ENCODE assay signal across 19 cellular contexts in the genomic region with DNA sequence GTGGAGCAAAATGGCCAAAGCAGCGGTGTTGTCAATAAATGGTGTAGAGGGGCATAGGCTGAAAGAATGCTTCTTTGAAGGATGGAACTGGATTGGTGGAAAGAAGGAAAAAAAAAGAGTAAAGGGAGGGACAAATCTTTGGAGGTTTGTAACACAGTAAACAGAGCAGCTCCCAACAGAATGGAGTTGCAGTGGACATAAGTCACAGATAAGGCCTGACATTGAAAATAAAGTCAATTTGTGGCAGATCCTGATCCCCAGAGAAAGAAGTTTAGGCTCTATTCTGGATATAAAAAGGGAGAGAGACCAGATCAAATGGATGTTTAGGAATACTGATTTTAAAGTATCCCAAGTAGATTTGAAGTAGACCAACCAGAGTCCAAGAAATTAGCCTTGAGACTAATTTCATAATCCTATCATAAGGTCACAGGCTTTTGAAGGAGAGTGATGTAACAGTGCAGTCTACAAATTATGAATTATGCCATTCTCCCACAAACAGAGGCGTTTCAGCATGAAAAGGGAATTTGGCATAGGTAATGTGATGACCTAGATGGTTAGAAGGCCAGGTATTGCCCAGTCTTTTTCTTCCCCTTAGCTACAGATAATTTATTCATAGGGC.
"Had no signal": no experiment of that assay in that cellular context is flagged by ENCODE, and none has a peak within 500 bp of the region (broad histone marks: within the 10 kb centered on the region; RNA-seq: fewer than 3 reads in every experiment).

No MANE protein-coding gene starts in this region.

- H3K36me3 ChIP-seq: prostate gland, thoracic aorta had no signal

- H3K4me3 Mint-ChIP-seq: endodermal cell; immature natural killer cell; natural killer cell; stimulated activated effector memory CD8-positive, alpha-beta T cell treated with anti-CD3 and anti-CD28 coated beads, Interleukin-12 subunit alpha, Interleukin-12 subunit beta, amount 100 ng/mL, for 72 hours had no signal

- H3K27ac Mint-ChIP-seq: endodermal cell; immature natural killer cell; natural killer cell; stimulated activated effector memory CD8-positive, alpha-beta T cell treated with anti-CD3 and anti-CD28 coated beads, Interleukin-12 subunit alpha, Interleukin-12 subunit beta, amount 100 ng/mL, for 72 hours had no signal

- H3K9me3 Mint-ChIP-seq: endodermal cell; natural killer cell; stimulated activated effector memory CD8-positive, alpha-beta T cell treated with anti-CD3 and anti-CD28 coated beads, Interleukin-12 subunit alpha, Interleukin-12 subunit beta, amount 100 ng/mL, for 72 hours had no signal

- H3K9me3 ChIP-seq: prostate gland, thoracic aorta had no signal

- ATAC-seq: foreskin keratinocyte; left colon; natural killer cell; stimulated activated effector memory CD8-positive, alpha-beta T cell treated with anti-CD3 and anti-CD28 coated beads, Interleukin-12 subunit alpha, Interleukin-12 subunit beta, amount 100 ng/mL, for 72 hours; stimulated activated naive CD8-positive, alpha-beta T cell treated with anti-CD3 and anti-CD28 coated beads, Interleukin-15, Interleukin-2, amounts not matched to agents 100 U/mL and 50 U/mL, for 24 hours had no signal

- DNase-seq: central memory CD4-positive, alpha-beta T cell; effector CD4-positive, alpha-beta T cell; endodermal cell; erythroblast; foreskin keratinocyte; immature natural killer cell; left colon; natural killer cell; occipital lobe; stimulated activated CD4-positive, alpha-beta T cell treated with anti-CD3 and anti-CD28 coated beads, Interleukin-4, amount 100 ng/mL, for 1 hour; stimulated activated CD8-positive, alpha-beta memory T cell treated with anti-CD3 and anti-CD28 coated beads, Interleukin-4, amount 100 ng/mL, for 48 hours; stimulated activated naive CD8-positive, alpha-beta T cell treated with anti-CD3 and anti-CD28 coated beads, Interleukin-15, Interleukin-2, amounts not matched to agents 100 U/mL and 50 U/mL, for 24 hours; trophoblast cell had no signal

- H3K4me1 ChIP-seq: foreskin keratinocyte, parathyroid adenoma, prostate gland had no signal

- H3K27ac ChIP-seq: coronary artery, foreskin keratinocyte, parathyroid adenoma, prostate gland, thoracic aorta had no signal

- H3K4me3 ChIP-seq: coronary artery, prostate gland, smooth muscle cell, thoracic aorta had no signal

- H3K4me1 Mint-ChIP-seq: immature natural killer cell; natural killer cell; stimulated activated effector memory CD8-positive, alpha-beta T cell treated with anti-CD3 and anti-CD28 coated beads, Interleukin-12 subunit alpha, Interleukin-12 subunit beta, amount 100 ng/mL, for 72 hours had no signal

- H3K36me3 Mint-ChIP-seq: immature natural killer cell; natural killer cell; stimulated activated effector memory CD8-positive, alpha-beta T cell treated with anti-CD3 and anti-CD28 coated beads, Interleukin-12 subunit alpha, Interleukin-12 subunit beta, amount 100 ng/mL, for 72 hours had no signal
